Comparison of ENCODE assay signal across 21 cellular contexts in the genomic region with DNA sequence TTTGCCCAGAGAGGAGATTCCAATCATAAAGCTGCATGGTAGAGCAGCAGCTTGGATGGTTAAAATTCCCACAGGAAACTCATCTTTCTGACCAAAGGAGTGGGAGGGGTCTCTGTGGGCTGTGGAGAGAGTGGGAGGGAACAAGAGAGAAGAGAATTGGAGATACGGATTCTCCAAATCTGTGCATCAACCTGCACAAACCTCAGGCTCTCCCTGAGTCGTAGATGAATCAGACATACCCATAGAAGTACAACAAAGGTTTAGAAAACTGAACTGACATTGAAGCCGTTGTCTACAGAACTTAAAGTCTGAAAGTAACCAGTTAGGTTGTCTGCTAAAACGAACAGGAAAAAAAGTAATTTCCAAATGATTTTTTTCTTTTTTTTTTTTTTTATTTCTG. TPM values are rescaled to one million over a fixed set of nuclear protein-coding genes. Genes with fewer than 3 reads are reported as not detected.
DNase-seq lines count a peak whose midpoint lies in the region; ATAC-seq and TF ChIP-seq lines count a peak whose summit lies in the region.
"Had no signal": no experiment of that assay in that cellular context is flagged by ENCODE, and none has a peak within 500 bp of the region (broad histone marks: within the 10 kb centered on the region; RNA-seq: fewer than 3 reads in every experiment).

No MANE protein-coding gene starts in this region.

- ATAC-seq in RWPE2 (ENCODE audit: low read depth) (peak; percentile 70), foreskin keratinocyte (peak; percentile 82), HG03159 (IDR thresholded peaks at IDR 0.05; ENCODE audit: unreplicated experiment) (no peak)
- ATAC-seq: GM12878, K562 had no signal

- H3K36me3 ChIP-seq in RWPE2 (ENCODE audit: low read depth): no peaks in the 10 kb centered on the region
- H3K36me3 ChIP-seq: BE2C had no signal

- H3K4me3 ChIP-seq in RWPE2 (ENCODE audit: severe bottlenecking): no peak overlapping the region
- H3K4me3 ChIP-seq: GM12878, K562 had no signal

- no peak overlapping the region for H3K27ac ChIP-seq in RWPE2 (ENCODE audit: poor library complexity, severe bottlenecking)
- H3K27ac ChIP-seq in foreskin keratinocyte: no peak overlapping the region

- no peaks in the 10 kb centered on the region for H3K9me3 ChIP-seq in RWPE2 (ENCODE audit: severe bottlenecking)
- H3K9me3 ChIP-seq: BE2C, SK-N-SH had no signal

- TF ChIP-seq CTCF in RWPE2 (IDR thresholded peaks at IDR 0.05; ENCODE audit: poor library complexity, severe bottlenecking) (no peak), foreskin keratinocyte (conservative IDR thresholded peaks at IDR 0.05) (no peak)

- DNase-seq in ELR (ENCODE audit: low read depth): peak; percentile 69
- DNase-seq in NCI-H226: peak; percentile 92
- no peak for DNase-seq in RWPE2 (ENCODE audit: low spot score)
- DNase-seq in foreskin keratinocyte: peak in 1 of 2 donors; percentile 39
- DNase-seq in epidermal melanocyte (ENCODE audit: insufficient read length, low spot score): no peak
- no peak for DNase-seq in NCI-H2196 treated with DMSO at 0.1 percent for 48 hours (lab: John Stamatoyannopoulos, UW; ENCODE audit: unreplicated experiment)
- no peak for DNase-seq in NCI-H82 (lab: John Stamatoyannopoulos, UW)
- DNase-seq: BE2C; CD4-positive, CD25-positive, alpha-beta regulatory T cell; NCI-H1092; NCI-H1436; NCI-H187 treated with DMSO at 0.1 percent for 48 hours; NCI-H345; NCI-H524; NCI-H774; RPMI8226; SIG-M5; SK-N-SH had no signal

- no peaks in the 10 kb centered on the region for H3K27me3 ChIP-seq in RWPE2 (ENCODE audit: insufficient read depth, poor library complexity, severe bottlenecking)
- no peaks in the 10 kb centered on the region for H3K27me3 ChIP-seq in foreskin keratinocyte
- H3K27me3 ChIP-seq: BE2C had no signal

- H3K4me1 ChIP-seq in RWPE2 (ENCODE audit: insufficient read depth, poor library complexity, severe bottlenecking) (no peaks in the 10 kb centered on the region), foreskin keratinocyte (no peaks in the 10 kb centered on the region)
- H3K4me1 ChIP-seq: BE2C had no signal

RNA-seq across cellular contexts. Expression of a gene that starts 41.9 kb away (rescaled TPM):
- 197 and 213 TPM in 2 replicates for total RNA-seq in foreskin keratinocyte
- 183 and 230 TPM in 2 replicates for polyA plus RNA-seq in foreskin keratinocyte

Comparison
In these comparisons a context has a peak if more than half of its experiments do, and no peak if none do; other contexts are left out.
1. DNase-seq: peak in ELR (single experiment) and NCI-H226 (single experiment); none in RWPE2 (single experiment), epidermal melanocyte (single experiment), NCI-H2196 treated with DMSO at 0.1 percent for 48 hours (single experiment) and NCI-H82 (single experiment).